ENCODE assay signal across 14 cellular contexts in genomic region chr6:169189227-169189626, GRCh38.
DNase-seq lines count a peak whose midpoint lies in the region; ATAC-seq and TF ChIP-seq lines count a peak whose summit lies in the region.
"Had no signal": no experiment of that assay in that cellular context is flagged by ENCODE, and none has a peak within 500 bp of the region (broad histone marks: within the 10 kb centered on the region; RNA-seq: fewer than 3 reads in every experiment).

No MANE protein-coding gene starts in this region.

- H3K27ac Mint-ChIP-seq in H9: no peak overlapping the region
- H3K27ac Mint-ChIP-seq: activated naive CD8-positive, alpha-beta T cell treated with anti-CD3 and anti-CD28 coated beads, Interleukin-2, amount 50 U/mL, for 24 hours; naive thymus-derived CD4-positive, alpha-beta T cell had no signal

- no peak overlapping the region for H2BK120ac ChIP-seq in H9 (ENCODE audit: low read depth, low read length, poor library complexity, severe bottlenecking)

- no peaks in the 10 kb centered on the region for H3K79me1 ChIP-seq in H9 (ENCODE audit: insufficient read depth, low read depth, low read length, poor library complexity, severe bottlenecking)

- in situ Hi-C loops in HAP-1 (cut with MboI; ENCODE audit: low sequenced_read_pairs): no loop called here

- intact Hi-C loops in left ventricle myocardium inferior (cut with micrococcal nuclease) (no loop called here), left cardiac atrium (cut with DNase I) (no loop called here)

- H2AFZ ChIP-seq in H9 (ENCODE audit: low read length): no peak overlapping the region

- H3K4me2 ChIP-seq in H9 (ENCODE audit: insufficient read depth, insufficient read length, low read length): no peak overlapping the region

- peaks cover 3 to 6% of the 10 kb centered on the region in 2 experiments; a peak in 2 of 4 replicates for H3K4me1 Mint-ChIP-seq in H9
- H3K4me1 Mint-ChIP-seq: naive thymus-derived CD4-positive, alpha-beta T cell had no signal

- no peak overlapping the region for H4K91ac ChIP-seq in H9 (ENCODE audit: insufficient read length, low read depth, low read length)

- no peak for ATAC-seq in left cardiac atrium
- no peak for ATAC-seq in HG02840 (IDR thresholded peaks at IDR 0.05; ENCODE audit: low FRiP score, unreplicated experiment)
- ATAC-seq: naive thymus-derived CD4-positive, alpha-beta T cell had no signal

- no peak overlapping the region for H3K18ac ChIP-seq in H9 (ENCODE audit: insufficient read length, low read depth, low read length)

- H3K4ac ChIP-seq in H9 (ENCODE audit: low read depth, low read length): no peak overlapping the region

- no peak overlapping the region for H2AK5ac ChIP-seq in H9 (ENCODE audit: insufficient read length, low read length)

- TF ChIP-seq CTCF in left ventricle myocardium inferior (IDR thresholded peaks at IDR 0.05; ENCODE audit: borderline replicate concordance) (no peak), H9 (conservative IDR thresholded peaks at IDR 0.05) (no peak)

- no peak overlapping the region for H3K14ac ChIP-seq in H9 (ENCODE audit: insufficient read depth, low read length)

- H2BK20ac ChIP-seq in H9 (ENCODE audit: low read depth, low read length, poor library complexity, severe bottlenecking): no peak overlapping the region

- H2BK12ac ChIP-seq in H9 (ENCODE audit: insufficient read length, low read depth, low read length): no peak overlapping the region

- no peak overlapping the region for H3K23ac ChIP-seq in H9 (ENCODE audit: insufficient read length, low read depth, low read length)

- peaks cover 7% of the 10 kb centered on the region for H3K4me1 ChIP-seq in left ventricle myocardium inferior
- H3K4me1 ChIP-seq in H9 (ENCODE audit: insufficient read depth, low read length): no peaks in the 10 kb centered on the region
- H3K4me1 ChIP-seq in HAP-1: no peaks in the 10 kb centered on the region
- H3K4me1 ChIP-seq: colonic mucosa had no signal

- no peak overlapping the region for H3K9ac ChIP-seq in H9 (ENCODE audit: extremely low read depth, insufficient read length, low read length)

- H4K8ac ChIP-seq in H9 (replicated peaks; ENCODE audit: insufficient read length, low read depth, low read length): no peak overlapping the region

- H2BK15ac ChIP-seq in H9 (ENCODE audit: low read depth, low read length): no peak overlapping the region

- no peak overlapping the region for H3K4me3 ChIP-seq in left ventricle myocardium inferior
- no peak overlapping the region for H3K4me3 ChIP-seq in HAP-1
- H3K4me3 ChIP-seq: colonic mucosa had no signal

- H3K27me3 Mint-ChIP-seq in H9 (ENCODE audit: low read depth): peaks cover 5% of the 10 kb centered on the region
- H3K27me3 Mint-ChIP-seq: activated naive CD8-positive, alpha-beta T cell treated with anti-CD3 and anti-CD28 coated beads, Interleukin-2, amount 50 U/mL, for 24 hours had no signal

- no peaks in the 10 kb centered on the region for H3K9me3 ChIP-seq in left ventricle myocardium inferior (replicated peaks)
- H3K9me3 ChIP-seq in H9 (ENCODE audit: control insufficient read depth, low read depth, low read length): no peaks in the 10 kb centered on the region
- H3K9me3 ChIP-seq in HAP-1: no peaks in the 10 kb centered on the region
- H3K9me3 ChIP-seq: colonic mucosa had no signal

- H2BK5ac ChIP-seq in H9 (ENCODE audit: insufficient read length, low read length): no peak overlapping the region

- H3K4me3 Mint-ChIP-seq in H9: no peak overlapping the region
- H3K4me3 Mint-ChIP-seq: activated naive CD8-positive, alpha-beta T cell treated with anti-CD3 and anti-CD28 coated beads, Interleukin-2, amount 50 U/mL, for 24 hours; naive thymus-derived CD4-positive, alpha-beta T cell had no signal

- no peak overlapping the region for H3T11ph ChIP-seq in H9 (ENCODE audit: low read length)

- no peak overlapping the region for H3K56ac ChIP-seq in H9 (ENCODE audit: insufficient read length, low read depth, low read length)

- H3K9me3 Mint-ChIP-seq in H9: peaks cover 4 to 8% of the 10 kb centered on the region in 2 experiments; a peak in 3 of 5 replicates
- H3K9me3 Mint-ChIP-seq: activated naive CD8-positive, alpha-beta T cell treated with anti-CD3 and anti-CD28 coated beads, Interleukin-2, amount 50 U/mL, for 24 hours had no signal

- DNase-seq in left ventricle myocardium inferior (no peak), left cardiac atrium (no peak), NCI-H748 (lab: John Stamatoyannopoulos, UW; ENCODE audit: unreplicated experiment) (peak; percentile 92), myocyte (ENCODE audit: low read depth) (peak; percentile 90), H9 (no peak), HAP-1 (ENCODE audit: low spot score in 2 of 2) (no peak), HuH-7 (ENCODE audit: low spot score) (no peak)
- DNase-seq: activated naive CD8-positive, alpha-beta T cell treated with anti-CD3 and anti-CD28 coated beads, Interleukin-2, amount 50 U/mL, for 24 hours; colonic mucosa; GDM1; naive thymus-derived CD4-positive, alpha-beta T cell; stimulated activated CD4-positive, alpha-beta T cell treated with anti-CD3 and anti-CD28 coated beads, Interleukin-4, amount 100 ng/mL, for 4 hours; T-helper 9 cell had no signal

- H3K27ac ChIP-seq in left ventricle myocardium inferior (replicated peaks): peak overlapping the region; percentile 74
- no peak overlapping the region for H3K27ac ChIP-seq in H9 (ENCODE audit: insufficient read length, low read depth, low read length)
- H3K27ac ChIP-seq: colonic mucosa had no signal

- H3K27me3 ChIP-seq in left ventricle myocardium inferior (ENCODE audit: low read depth) (peaks cover 8% of the 10 kb centered on the region), H9 (ENCODE audit: insufficient read depth, low read length) (no peaks in the 10 kb centered on the region), HAP-1 (ENCODE audit: low read depth) (no peaks in the 10 kb centered on the region)
- H3K27me3 ChIP-seq: colonic mucosa had no signal

- no peaks in the 10 kb centered on the region for H4K20me1 ChIP-seq in H9 (ENCODE audit: control insufficient read depth, insufficient read depth, insufficient read length)

- H4K5ac ChIP-seq in H9 (ENCODE audit: insufficient read length, low read depth, low read length): no peak overlapping the region

- H3K36me3 Mint-ChIP-seq in H9 (ENCODE audit: insufficient read depth in 1 of 3, low read depth in 3 of 3): peaks cover 0 to 11% (median 0%) of the 10 kb centered on the region in 3 experiments; a peak in 3 of 7 replicates

- no peaks in the 10 kb centered on the region for H3K23me2 ChIP-seq in H9 (ENCODE audit: insufficient read length, low read depth, low read length, poor library complexity, severe bottlenecking)

- H3K36me3 ChIP-seq in left ventricle myocardium inferior: no peaks in the 10 kb centered on the region
- no peaks in the 10 kb centered on the region for H3K36me3 ChIP-seq in HAP-1 (replicated peaks)
- H3K36me3 ChIP-seq: colonic mucosa had no signal

- WGBS in H9 (ENCODE audit: extremely low coverage, insufficient read length, low lambda C conversion rate): no CpG with 5 or more reads among the region's 6 CpGs

- no peaks in the 10 kb centered on the region for H3K79me2 ChIP-seq in H9 (ENCODE audit: insufficient read depth, low read length)

Comparison
In these comparisons a context has a peak if more than half of its experiments do, and no peak if none do; other contexts are left out.
1. DNase-seq: peak in NCI-H748 (single experiment) and myocyte (single experiment); none in left ventricle myocardium inferior (single experiment), left cardiac atrium (single experiment), H9 (single experiment), HAP-1 (0 of 2) and HuH-7 (single experiment).